Comparison of ENCODE assay signal across 12 cellular contexts in genomic region chr17:13544292-13544691, GRCh38. TPM values are rescaled to one million over a fixed set of nuclear protein-coding genes. Genes with fewer than 3 reads are reported as not detected.
A peak's percentile ranks its signal among the peaks of the same experiment; 100 is the strongest.
DNase-seq lines count a peak whose midpoint lies in the region; ATAC-seq and TF ChIP-seq lines count a peak whose summit lies in the region.
"Had no signal": no experiment of that assay in that cellular context is flagged by ENCODE, and none has a peak within 500 bp of the region (broad histone marks: within the 10 kb centered on the region; RNA-seq: fewer than 3 reads in every experiment).

No MANE protein-coding gene starts in this region.

- H3K4me1 Mint-ChIP-seq in chondrocyte (ENCODE audit: low read depth): peaks cover 58% of the 10 kb centered on the region
- H3K4me1 Mint-ChIP-seq: CD4-positive, CD25-positive, alpha-beta regulatory T cell; immature natural killer cell had no signal

- CTCF ChIA-PET in AG04450 (lab: Charles Lee): no interaction called here

- H3K36me3 Mint-ChIP-seq in chondrocyte (ENCODE audit: low read depth): peaks cover 4% of the 10 kb centered on the region
- H3K36me3 Mint-ChIP-seq: CD4-positive, CD25-positive, alpha-beta regulatory T cell; immature natural killer cell had no signal

- POLR2A ChIA-PET in AG04450 (lab: Yijun Ruan, JAX): interaction anchor here (0.7 to 1.3 kb wide), 2 partner anchors 10 to 12 kb away, joined by 3 to 4 read pairs; no protein-coding TSS in a partner anchor

- peaks cover 3% of the 10 kb centered on the region for H3K9me3 Mint-ChIP-seq in chondrocyte (ENCODE audit: low read depth)

- H3K27me3 ChIP-seq in AG04450 (ENCODE audit: control insufficient read depth, insufficient read depth, low read length) (no peaks in the 10 kb centered on the region), HUES48 (ENCODE audit: control insufficient read depth, insufficient read depth, low read length) (no peaks in the 10 kb centered on the region)
- H3K27me3 ChIP-seq: cardiac muscle cell had no signal

- no peak overlapping the region for H3K9ac ChIP-seq in HUES48 (ENCODE audit: low read depth, low read length)

- no peak for TF ChIP-seq CTCF in AG04450 (IDR thresholded peaks at IDR 0.05; ENCODE audit: low read depth, low read length)
- no peak for TF ChIP-seq CTCF in chondrocyte (IDR thresholded peaks at IDR 0.05)

- peak overlapping the region; percentile 95 for H3K27ac Mint-ChIP-seq in chondrocyte (ENCODE audit: unreplicated experiment)
- H3K27ac Mint-ChIP-seq: activated CD8-positive, alpha-beta T cell treated with anti-CD3 and anti-CD28 coated beads, Interleukin-2, amount 10 ng/mL, durations not matched to agents 7 days and 5 days; CD4-positive, CD25-positive, alpha-beta regulatory T cell; immature natural killer cell had no signal

- H3K27ac ChIP-seq in AG04450 (ENCODE audit: low read depth, low read length) (peak overlapping the region; percentile 87), HUES48 (ENCODE audit: low read depth, low read length) (peak overlapping the region; percentile 10)
- H3K27ac ChIP-seq: cardiac muscle cell had no signal

- H3K36me3 ChIP-seq in HUES48 (ENCODE audit: control insufficient read depth, insufficient read depth, low read length): no peaks in the 10 kb centered on the region
- H3K36me3 ChIP-seq: cardiac muscle cell had no signal

- no peaks in the 10 kb centered on the region for H3K27me3 Mint-ChIP-seq in chondrocyte (ENCODE audit: low read depth)

- peak; percentile 93 for DNase-seq in AG04450 (ENCODE audit: low read depth, low spot score)
- no peak for DNase-seq in chondrocyte (ENCODE audit: low spot score)
- DNase-seq in myocyte (ENCODE audit: low read depth): peak; percentile 68
- DNase-seq in DMS 273 (lab: John Stamatoyannopoulos, UW; ENCODE audit: unreplicated experiment): no peak
- DNase-seq in left lobe of liver (ENCODE audit: low spot score): no peak
- DNase-seq: activated CD8-positive, alpha-beta T cell treated with anti-CD3 and anti-CD28 coated beads, Interleukin-2, amount 10 ng/mL, durations not matched to agents 7 days and 5 days; CD4-positive, CD25-positive, alpha-beta regulatory T cell; immature natural killer cell had no signal

- no peak for ATAC-seq in GM19324 (IDR thresholded peaks at IDR 0.05; ENCODE audit: low FRiP score, unreplicated experiment)
- ATAC-seq in left lobe of liver: no peak
- no peak for ATAC-seq in HG03097 (IDR thresholded peaks at IDR 0.05; ENCODE audit: low FRiP score, unreplicated experiment)
- ATAC-seq: activated CD8-positive, alpha-beta T cell treated with anti-CD3 and anti-CD28 coated beads, Interleukin-2, amount 10 ng/mL, durations not matched to agents 7 days and 5 days had no signal

- H3K9me3 ChIP-seq in AG04450 (ENCODE audit: control insufficient read depth, insufficient read depth, low read length): peaks cover 3% of the 10 kb centered on the region; the same call in 1 of the 2 replicates
- H3K9me3 ChIP-seq in HUES48 (ENCODE audit: control insufficient read depth, insufficient read depth, low read length): no peaks in the 10 kb centered on the region; the same call in 1 of the 2 replicates

- H3K4me3 ChIP-seq in AG04450 (ENCODE audit: low read depth, low read length): peak overlapping the region; percentile 11; the same call in 1 of the 2 replicates
- no peak overlapping the region for H3K4me3 ChIP-seq in HUES48 (ENCODE audit: low read depth, low read length)
- H3K4me3 ChIP-seq: cardiac muscle cell had no signal

- H3K4me3 Mint-ChIP-seq in chondrocyte (ENCODE audit: unreplicated experiment): peak overlapping the region; percentile 41
- H3K4me3 Mint-ChIP-seq: activated CD8-positive, alpha-beta T cell treated with anti-CD3 and anti-CD28 coated beads, Interleukin-2, amount 10 ng/mL, durations not matched to agents 7 days and 5 days; CD4-positive, CD25-positive, alpha-beta regulatory T cell; immature natural killer cell had no signal

- H3K4me1 ChIP-seq in HUES48 (ENCODE audit: control insufficient read depth, insufficient read depth, low read length): no peaks in the 10 kb centered on the region

RNA-seq across cellular contexts. Expression of gene HS3ST3A1, which starts 57.4 kb away (rescaled TPM):
- polyA plus RNA-seq in AG04450 (2011; rRNA removed): 6.6 and 11.9 TPM in 2 replicates
- polyA minus RNA-seq in AG04450 (2011; rRNA and poly(A)+ RNA removed): 3.6 and 4.2 TPM in 2 replicates
- total RNA-seq in chondrocyte (8.8 to 11.5 TPM (median 10.6 TPM) in 3 replicates), myocyte (6.5 and 9.7 TPM in 2 replicates), left lobe of liver (7.6 TPM)
- 3.5 TPM for polyA plus RNA-seq in myocyte (2012)
- total RNA-seq: activated CD8-positive, alpha-beta T cell treated with anti-CD3 and anti-CD28 coated beads, Interleukin-2, amount 10 ng/mL, durations not matched to agents 7 days and 5 days had no signal

Comparison
In these comparisons a context has a peak if more than half of its experiments do, and no peak if none do; other contexts are left out.
1. DNase-seq: peak in AG04450 (single experiment) and myocyte (single experiment); none in chondrocyte (single experiment), DMS 273 (single experiment) and left lobe of liver (single experiment).